Comparison of ENCODE assay signal across 13 cellular contexts in genomic region chr2:104599802-104600510, GRCh38.
DNase-seq lines count a peak whose midpoint lies in the region; ATAC-seq and TF ChIP-seq lines count a peak whose summit lies in the region.
"Had no signal": no experiment of that assay in that cellular context is flagged by ENCODE, and none has a peak within 500 bp of the region (broad histone marks: within the 10 kb centered on the region; RNA-seq: fewer than 3 reads in every experiment).

No MANE protein-coding gene starts in this region.

- no peaks in the 10 kb centered on the region for H3K36me3 ChIP-seq in mesenchymal stem cell (ENCODE audit: control insufficient read depth in 1 of 2, insufficient read depth in 2 of 2, low read depth in 1 of 2, low read length in 2 of 2)
- H3K36me3 ChIP-seq: SJSA1, tibial nerve had no signal

- WGBS in mesenchymal stem cell, result 74% methylated on average over 2 of the region's 2 CpGs

- no peaks in the 10 kb centered on the region for H3K4me1 ChIP-seq in mesenchymal stem cell (ENCODE audit: control insufficient read depth, insufficient read depth, low read depth, low read length)
- H3K4me1 ChIP-seq: parathyroid adenoma, SJSA1, tibial nerve had no signal

- H3K4me3 ChIP-seq in cardiac fibroblast (replicated peaks in 1 of 2; ENCODE audit: low read depth in 2 of 2, low read length in 2 of 2) (no peak overlapping the region), mesenchymal stem cell (ENCODE audit: insufficient read depth in 1 of 2, low read depth in 1 of 2, low read length in 2 of 2) (no peak overlapping the region)
- H3K4me3 ChIP-seq: SJSA1, tibial nerve had no signal

- H4K91ac ChIP-seq in mesenchymal stem cell (ENCODE audit: low read length), result no peak overlapping the region

- no peak overlapping the region for H2AK5ac ChIP-seq in mesenchymal stem cell (ENCODE audit: low read length, severe bottlenecking)

- no peaks in the 10 kb centered on the region for H3K27me3 ChIP-seq in mesenchymal stem cell (ENCODE audit: control insufficient read depth in 1 of 2, insufficient read depth in 1 of 2, low read length in 2 of 2)
- H3K27me3 ChIP-seq: SJSA1, tibial nerve had no signal

- no peak overlapping the region for H3K18ac ChIP-seq in mesenchymal stem cell (ENCODE audit: low read depth in 1 of 2, low read length in 2 of 2)

- no peak overlapping the region for H3K4ac ChIP-seq in mesenchymal stem cell (ENCODE audit: low read depth in 1 of 2, low read length in 2 of 2)

- no peak overlapping the region for H4K8ac ChIP-seq in mesenchymal stem cell (ENCODE audit: low read length)

- no peak overlapping the region for H3K9ac ChIP-seq in mesenchymal stem cell (ENCODE audit: low read length)
- H3K9ac ChIP-seq: parathyroid adenoma had no signal

- no peak overlapping the region for H2BK12ac ChIP-seq in mesenchymal stem cell (ENCODE audit: low read length in 2 of 2)

- H2BK120ac ChIP-seq in mesenchymal stem cell (ENCODE audit: low read depth, low read length), result no peak overlapping the region

- no peak overlapping the region for H3K14ac ChIP-seq in mesenchymal stem cell (ENCODE audit: low read length in 2 of 2)

- H3K23ac ChIP-seq in mesenchymal stem cell (ENCODE audit: low read length in 2 of 2), result no peak overlapping the region

- no peak overlapping the region for H3K4me2 ChIP-seq in mesenchymal stem cell (ENCODE audit: low read length, poor library complexity, severe bottlenecking)

- no peak for TF ChIP-seq CTCF in cardiac fibroblast (IDR thresholded peaks at IDR 0.05; ENCODE audit: low read depth, low read length)

- no peaks in the 10 kb centered on the region for H3K79me1 ChIP-seq in mesenchymal stem cell (replicated peaks; ENCODE audit: low read length, poor library complexity, severe bottlenecking)

- H2AFZ ChIP-seq in mesenchymal stem cell (ENCODE audit: low read depth, low read length), result no peak overlapping the region
- H2AFZ ChIP-seq: parathyroid adenoma had no signal

- H2BK15ac ChIP-seq in mesenchymal stem cell (ENCODE audit: low read depth, poor library complexity, severe bottlenecking), result no peak overlapping the region

- peak; percentile 0 for DNase-seq in ELR (ENCODE audit: low read depth)
- peak; percentile 4 for DNase-seq in NCI-H69 (lab: John Stamatoyannopoulos, UW)
- DNase-seq in cardiac fibroblast (ENCODE audit: low read depth in 2 of 2), result peak; percentile 23 to 62
- DNase-seq in mesenchymal stem cell, result no peak
- DNase-seq in DMS153 (lab: John Stamatoyannopoulos, UW), result no peak
- DNase-seq: NCI-H2029 had no signal

- H3K9me3 ChIP-seq in mesenchymal stem cell (ENCODE audit: control insufficient read depth, low read length), result peaks cover 13% of the 10 kb centered on the region
- H3K9me3 ChIP-seq: SJSA1 had no signal

- H3K27ac ChIP-seq in mesenchymal stem cell (ENCODE audit: low read length, poor library complexity, severe bottlenecking), result peak overlapping the region; percentile 38
- H3K27ac ChIP-seq: parathyroid adenoma, SJSA1, tibial nerve had no signal

- H2BK5ac ChIP-seq in mesenchymal stem cell (ENCODE audit: low read depth, low read length, poor library complexity, severe bottlenecking), result no peak overlapping the region

- no peak for ATAC-seq in HG03196 (IDR thresholded peaks at IDR 0.05; ENCODE audit: unreplicated experiment)
- no peak for ATAC-seq in HG03460 (IDR thresholded peaks at IDR 0.05; ENCODE audit: unreplicated experiment)
- ATAC-seq in activated CD4-positive, CD25-positive, alpha-beta regulatory T cell treated with anti-CD3 and anti-CD28 coated beads, Interleukin-2, amount 50 U/mL, for 24 hours, result no peak
- ATAC-seq: activated naive CD4-positive, alpha-beta T cell treated with anti-CD3 and anti-CD28 coated beads, Interleukin-2, amount 50 U/mL, for 72 hours had no signal

Comparison
In these comparisons a context has a peak if more than half of its experiments do, and no peak if none do; other contexts are left out.
1. DNase-seq: peak in ELR (single experiment), NCI-H69 (single experiment) and cardiac fibroblast (2 of 2); none in mesenchymal stem cell (single experiment) and DMS153 (single experiment).